1 cellular context compared by ENCODE assay signal in genomic region chr14:55816225-55816624, GRCh38.
TF ChIP-seq lines count a peak whose summit lies in the region.

No MANE protein-coding gene starts in this region.

TF ChIP-seq in IMR-90, 13 proteins besides CTCF, POLR2A, EP300 and RAD21 (continued from another document):
- no peak for TF ChIP-seq FOS (IDR thresholded peaks at IDR 0.05; ENCODE audit: low read depth, low read length)
- no peak for TF ChIP-seq MAFK (IDR thresholded peaks at IDR 0.05; ENCODE audit: low read depth, low read length)
- TF ChIP-seq, protein P1, sequence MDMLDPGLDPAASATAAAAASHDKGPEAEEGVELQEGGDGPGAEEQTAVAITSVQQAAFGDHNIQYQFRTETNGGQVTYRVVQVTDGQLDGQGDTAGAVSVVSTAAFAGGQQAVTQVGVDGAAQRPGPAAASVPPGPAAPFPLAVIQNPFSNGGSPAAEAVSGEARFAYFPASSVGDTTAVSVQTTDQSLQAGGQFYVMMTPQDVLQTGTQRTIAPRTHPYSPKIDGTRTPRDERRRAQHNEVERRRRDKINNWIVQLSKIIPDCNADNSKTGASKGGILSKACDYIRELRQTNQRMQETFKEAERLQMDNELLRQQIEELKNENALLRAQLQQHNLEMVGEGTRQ (IDR thresholded peaks at IDR 0.05; ENCODE audit: low read depth, low read length): no peak
- TF ChIP-seq CHD1 (IDR thresholded peaks at IDR 0.05; ENCODE audit: low read depth, low read length): no peak
- TF ChIP-seq CEBPB (IDR thresholded peaks at IDR 0.05; ENCODE audit: low read depth, low read length): no peak
